In genomic region chr4:2402053-2402452, GRCh38 we compare ENCODE assay signal across 10 cellular contexts. TPM values are rescaled to one million over a fixed set of nuclear protein-coding genes. Genes with fewer than 3 reads are reported as not detected.
DNase-seq lines count a peak whose midpoint lies in the region; ATAC-seq and TF ChIP-seq lines count a peak whose summit lies in the region.
"Had no signal": no experiment of that assay in that cellular context is flagged by ENCODE, and none has a peak within 500 bp of the region (broad histone marks: within the 10 kb centered on the region; RNA-seq: fewer than 3 reads in every experiment).

No MANE protein-coding gene starts in this region.

- POLR2A ChIA-PET in SK-N-SH (lab: Yijun Ruan, JAX) = interaction anchor here (2.2 kb wide), 1 partner anchor 11 kb away, joined by 9 read pairs; no protein-coding TSS in a partner anchor

- peaks cover 11% of the 10 kb centered on the region for H3K4me1 Mint-ChIP-seq in mesothelial cell of epicardium

- 9% methylated on average over 5 of the region's 15 CpGs for WGBS in SK-N-SH (ENCODE audit: low lambda C conversion rate)
- 1 to 2% methylated on average over 15 of the region's 15 CpGs for WGBS in ectodermal cell, 2 experiments
- 0 to 18% methylated on average over 2 to 9 of the region's 15 CpGs for WGBS in thyroid gland, 2 donors

- peak overlapping the region; percentile 72; the same call in 1 of the 2 replicates for H2AFZ ChIP-seq in SK-N-SH (ENCODE audit: low read depth)

- peak overlapping the region; percentile 62; the same call in 1 of the 2 replicates for H3K4me2 ChIP-seq in SK-N-SH

- H3K36me3 Mint-ChIP-seq in mesothelial cell of epicardium = no peaks in the 10 kb centered on the region

- CTCF ChIA-PET in SK-N-SH (lab: Yijun Ruan, JAX) = interaction anchor here (0.7 to 3.1 kb wide), 2 partner anchors 9 to 11 kb away, joined by 3 to 15 read pairs; no protein-coding TSS in a partner anchor

- peak overlapping the region; percentile 65 for H3K4me3 Mint-ChIP-seq in mesothelial cell of epicardium

- peaks cover 16% of the 10 kb centered on the region for H3K27me3 Mint-ChIP-seq in mesothelial cell of epicardium (ENCODE audit: low read depth)

- H3K36me3 ChIP-seq in SK-N-SH (replicated peaks in 1 of 2; ENCODE audit: control insufficient read depth in 1 of 2, insufficient read depth in 2 of 2, low read length in 1 of 2) (no peaks in the 10 kb centered on the region), ectodermal cell (ENCODE audit: control insufficient read depth, insufficient read depth, low read length) (no peaks in the 10 kb centered on the region), thyroid gland (no peaks in the 10 kb centered on the region)
- H3K36me3 ChIP-seq: BLaER1 treated with 17β-estradiol and CSF1 and Interleukin-3, amounts not matched to agents 10 nM and 100 nM had no signal

- no peak overlapping the region for H3K9ac ChIP-seq in SK-N-SH
- H3K9ac ChIP-seq: BLaER1 treated with 17β-estradiol and CSF1 and Interleukin-3, amounts not matched to agents 10 nM and 100 nM had no signal

- H3K4me1 ChIP-seq in SK-N-SH (ENCODE audit: control insufficient read depth in 1 of 2, insufficient read depth in 2 of 2, low read depth in 1 of 2, low read length in 1 of 2) = peaks cover 0 to 18% of the 10 kb centered on the region in 2 experiments; a peak in 2 of 4 replicates
- peaks cover 20% of the 10 kb centered on the region for H3K4me1 ChIP-seq in ectodermal cell (ENCODE audit: control insufficient read depth, insufficient read depth, low read length)
- H3K4me1 ChIP-seq in thyroid gland = peaks cover 4 to 15% of the 10 kb centered on the region in 2 donors

- TF ChIP-seq CTCF in SK-N-SH (IDR thresholded peaks at IDR 0.05) = no peak
- no peak for TF ChIP-seq CTCF in mesothelial cell of epicardium (IDR thresholded peaks at IDR 0.05; ENCODE audit: unreplicated experiment)
- no peak for TF ChIP-seq CTCF in thyroid gland (IDR thresholded peaks at IDR 0.05)

- DNase-seq in NCI-H748 (lab: John Stamatoyannopoulos, UW; ENCODE audit: unreplicated experiment) (peak; percentile 28), NCI-H748 treated with DMSO at 0.1 percent for 48 hours (lab: John Stamatoyannopoulos, UW) (no peak), SK-N-SH (peak; percentile 87), mesothelial cell of epicardium (ENCODE audit: low spot score in 2 of 2, unreplicated experiment in 2 of 2) (peak in 1 of 2 experiments; percentile 53), thyroid gland (peak; percentile 84 to 94)

- H3F3A ChIP-seq in SK-N-SH (replicated peaks; ENCODE audit: insufficient read depth) = no peaks in the 10 kb centered on the region

- H4K20me1 ChIP-seq in SK-N-SH (ENCODE audit: insufficient read depth) = no peaks in the 10 kb centered on the region

- no peaks in the 10 kb centered on the region for H3K79me2 ChIP-seq in SK-N-SH (ENCODE audit: insufficient read depth)

- no peak overlapping the region for H3K27ac Mint-ChIP-seq in mesothelial cell of epicardium

- intact Hi-C loops in thyroid gland (cut with DNase I) = no loop called here

- H3K27ac ChIP-seq in SK-N-SH (ENCODE audit: low read depth in 2 of 2, low read length in 1 of 2) (peak overlapping the region in 1 of 2 experiments; percentile 40; a peak in 1 of 4 replicates), ectodermal cell (ENCODE audit: insufficient read depth, low read depth, low read length, poor library complexity, severe bottlenecking) (no peak overlapping the region), thyroid gland (no peak overlapping the region)
- H3K27ac ChIP-seq: BLaER1 treated with 17β-estradiol and CSF1 and Interleukin-3, amounts not matched to agents 10 nM and 100 nM had no signal

- TF ChIP-seq POLR2A in thyroid gland (IDR thresholded peaks at IDR 0.05) = no peak

- H3K9me3 ChIP-seq in SK-N-SH = no peaks in the 10 kb centered on the region
- H3K9me3 ChIP-seq in ectodermal cell (ENCODE audit: control insufficient read depth, low read length) = no peaks in the 10 kb centered on the region
- H3K9me3 ChIP-seq in thyroid gland = no peaks in the 10 kb centered on the region

- peak overlapping the region; percentile 19 to 44 for H3K4me3 ChIP-seq in SK-N-SH (ENCODE audit: low read depth in 2 of 2, low read length in 1 of 2)
- peak overlapping the region; percentile 5 for H3K4me3 ChIP-seq in ectodermal cell (ENCODE audit: insufficient read depth, low read depth, low read length)
- H3K4me3 ChIP-seq in thyroid gland (replicated peaks in 1 of 3) = no peak overlapping the region
- H3K4me3 ChIP-seq: BLaER1 treated with 17β-estradiol and CSF1 and Interleukin-3, amounts not matched to agents 10 nM and 100 nM had no signal

- TF ChIP-seq RAD21 in SK-N-SH (IDR thresholded peaks at IDR 0.05; ENCODE audit: low read length) = peak; percentile 42

- H3K27me3 ChIP-seq in SK-N-SH (ENCODE audit: insufficient read depth) (no peaks in the 10 kb centered on the region), ectodermal cell (ENCODE audit: control insufficient read depth, insufficient read depth, low read length, poor library complexity, severe bottlenecking) (peaks cover 29% of the 10 kb centered on the region), thyroid gland (no peaks in the 10 kb centered on the region)

- no peaks in the 10 kb centered on the region for H3K9me3 Mint-ChIP-seq in mesothelial cell of epicardium

- no peaks in the 10 kb centered on the region for H3K9me2 ChIP-seq in SK-N-SH

- no peak for TF ChIP-seq EP300 in SK-N-SH (IDR thresholded peaks at IDR 0.05; ENCODE audit: borderline replicate concordance in 1 of 2, low read depth in 1 of 2, low read length in 1 of 2)

- ATAC-seq in GM21619 (IDR thresholded peaks at IDR 0.05; ENCODE audit: unreplicated experiment) = no peak
- ATAC-seq in GM19351 (IDR thresholded peaks at IDR 0.05; ENCODE audit: unreplicated experiment) = no peak

TF ChIP-seq in SK-N-SH, 30 proteins besides CTCF, POLR2A, EP300 and RAD21:
- TF ChIP-seq CHD2 (IDR thresholded peaks at IDR 0.05; ENCODE audit: low read length, partially characterized antibody) (peak; percentile 18), NRF1 (IDR thresholded peaks at IDR 0.05; ENCODE audit: low read depth, low read length) (no peak), MXI1 (IDR thresholded peaks at IDR 0.05; ENCODE audit: low read depth, low read length) (peak; percentile 75), TCF12 (IDR thresholded peaks at IDR 0.05) (no peak), TAF1 (IDR thresholded peaks at IDR 0.05; ENCODE audit: borderline replicate concordance, low read depth, low read length) (no peak), RXRA (IDR thresholded peaks at IDR 0.05; ENCODE audit: borderline replicate concordance, low read depth) (no peak), MEF2A (IDR thresholded peaks at IDR 0.05; ENCODE audit: borderline replicate concordance, low read depth) (no peak), FOXJ3 (CRISPR knock-in tag; IDR thresholded peaks at IDR 0.05) (0 out of 2 replicates have a peak, but pooled peaks have one; percentile 29), FOXM1 (IDR thresholded peaks at IDR 0.05; ENCODE audit: low read depth) (no peak), SMC3 (IDR thresholded peaks at IDR 0.05; ENCODE audit: low read depth, low read length) (peak; percentile 4; the same call in 1 of the 2 replicates), RFX5 (IDR thresholded peaks at IDR 0.05; ENCODE audit: low read length) (no peak), POLR2AphosphoS5 (IDR thresholded peaks at IDR 0.05; ENCODE audit: low read depth, low read length) (no peak)

RNA-seq across cellular contexts. Expression of gene ZFYVE28, which starts 16.4 kb away (rescaled TPM):
- 2.9 and 3.2 TPM in 2 replicates for polyA plus RNA-seq in SK-N-SH (2012; rRNA removed)
- polyA plus RNA-seq in SK-N-SH (2012; cell fraction: cytosol; rRNA removed) = 1.4 and 1.8 TPM in 2 replicates
- 8.3 and 9.4 TPM in 2 replicates for polyA plus RNA-seq in SK-N-SH (2012; cell fraction: nucleus; rRNA removed)
- polyA plus RNA-seq in ectodermal cell (2013, experiment 1 of 4) = 0.33 TPM
- 0.16 TPM for polyA plus RNA-seq in ectodermal cell (2013, experiment 2 of 4)
- 0.27 TPM for polyA plus RNA-seq in ectodermal cell (2013, experiment 3 of 4)
- 0.12 TPM for polyA plus RNA-seq in ectodermal cell (2013, experiment 4 of 4)
- total RNA-seq in mesothelial cell of epicardium (0.38 to 0.51 TPM (median 0.45 TPM) in 3 replicates), thyroid gland (10 to 100 TPM in 3 of 4 donors, 1 to 10 TPM in 1; 8.9 to 19.1 (median 16.4) TPM)

RNA-seq across cellular contexts. Expression of gene CFAP99, which starts 16.7 kb away (rescaled TPM):
- polyA plus RNA-seq in SK-N-SH (2012; rRNA removed) = 0.13 and 0.55 TPM in 2 replicates
- polyA plus RNA-seq in SK-N-SH (2012; cell fraction: cytosol; rRNA removed) = 0.04 and 0.13 TPM in 2 replicates
- polyA plus RNA-seq in SK-N-SH (2012; cell fraction: nucleus; rRNA removed) = 0.31 and 0.43 TPM in 2 replicates
- polyA plus RNA-seq in ectodermal cell (2013, experiment 1 of 4) = not detected
- not detected for polyA plus RNA-seq in ectodermal cell (2013, experiment 2 of 4)
- polyA plus RNA-seq in ectodermal cell (2013, experiment 3 of 4) = not detected
- not detected for polyA plus RNA-seq in ectodermal cell (2013, experiment 4 of 4)
- total RNA-seq in mesothelial cell of epicardium = 0.11 TPM in 1 of 3 replicates, not detected in the others
- 1 to 10 TPM in 2 of 4 donors, under 1 TPM in 1, not detected in 1; 0.27 to 1.9 (median 1.1) TPM for total RNA-seq in thyroid gland
- total RNA-seq: T-helper 2 cell treated with Interferon-gamma antibody and Interleukin-4, amounts not matched to agents 100 ng/mL and 5 ng/mL, for 36 hours had no signal

Comparison
In these comparisons a context has a peak if more than half of its experiments do, and no peak if none do; other contexts are left out.
1. H3K4me3 ChIP-seq: peak in SK-N-SH (2 of 2) and ectodermal cell (single experiment); none in thyroid gland (0 of 3).